Comparison of ENCODE assay signal across 27 cellular contexts in genomic region chr12:40832668-40833067, GRCh38.
"Had no signal": no experiment of that assay in that cellular context is flagged by ENCODE, and none has a peak within 500 bp of the region (broad histone marks: within the 10 kb centered on the region; RNA-seq: fewer than 3 reads in every experiment).

No MANE protein-coding gene starts in this region.

- H3K27me3 Mint-ChIP-seq: activated naive CD4-positive, alpha-beta T cell treated with anti-CD3 and anti-CD28 coated beads, Interleukin-2, amount 50 U/mL, for 24 hours; brain had no signal

- H3K4me3 ChIP-seq: cardiac muscle cell, K562 had no signal

- H3K36me3 Mint-ChIP-seq: activated naive CD4-positive, alpha-beta T cell treated with anti-CD3 and anti-CD28 coated beads, Interleukin-2, amount 50 U/mL, for 24 hours; brain; WTC11 had no signal

- DNase-seq: activated CD4-positive, alpha-beta T cell treated with anti-CD3 and anti-CD28 coated beads for 48 hours; activated CD4-positive, alpha-beta T cell treated with anti-CD3 and anti-CD28 coated beads, Interleukin-2, amount 50 U/mL, for 4 hours; activated CD4-positive, CD25-positive, alpha-beta regulatory T cell treated with anti-CD3 and anti-CD28 coated beads, Interleukin-2, amount 50 U/mL, for 72 hours; activated CD8-positive, alpha-beta memory T cell treated with anti-CD3 and anti-CD28 coated beads, Interleukin-2, amount 50 U/mL, for 48 hours; activated CD8-positive, alpha-beta T cell treated with anti-CD3 and anti-CD28 coated beads, Interleukin-2, amount 10 ng/mL, durations not matched to agents 7 days and 5 days; activated naive CD4-positive, alpha-beta T cell; activated T-cell treated with anti-CD3 and anti-CD28 coated beads, Interleukin-2, amount 50 U/mL, for 1 hour; amygdala; Karpas-422; MM.1S; NCI-H1105; NCI-H1436; NCI-H1694 treated with DMSO at 0.1 percent for 48 hours; NCI-H2029 treated with DMSO at 0.1 percent for 48 hours; NCI-H345; NCI-H510A; NCI-H526 treated with DMSO at 0.1 percent for 48 hours; NCI-H82; PC-3; SHP77 treated with DMSO at 0.1 percent for 48 hours had no signal

- H3K27ac Mint-ChIP-seq: activated CD8-positive, alpha-beta T cell treated with anti-CD3 and anti-CD28 coated beads, Interleukin-2, amount 10 ng/mL, durations not matched to agents 7 days and 5 days; activated naive CD4-positive, alpha-beta T cell treated with anti-CD3 and anti-CD28 coated beads, Interleukin-2, amount 50 U/mL, for 24 hours; brain; T-helper 1 cell treated with Interleukin-12 subunit alpha and Interleukin-12 subunit beta and Interleukin-4 antibody, amounts not matched to agents 30 μg/mL and 1 μg/mL, for 36 hours; WTC11 had no signal

- H3K9me3 Mint-ChIP-seq: activated naive CD4-positive, alpha-beta T cell treated with anti-CD3 and anti-CD28 coated beads, Interleukin-2, amount 50 U/mL, for 24 hours; T-helper 1 cell treated with Interleukin-12 subunit alpha and Interleukin-12 subunit beta and Interleukin-4 antibody, amounts not matched to agents 30 μg/mL and 1 μg/mL, for 36 hours; WTC11 had no signal

- H3K36me3 ChIP-seq: cardiac muscle cell had no signal

- H3K27ac ChIP-seq: cardiac muscle cell had no signal

- FAIRE-seq: astrocyte, K562 had no signal

- H3K4me3 Mint-ChIP-seq: activated CD8-positive, alpha-beta T cell treated with anti-CD3 and anti-CD28 coated beads, Interleukin-2, amount 10 ng/mL, durations not matched to agents 7 days and 5 days; activated naive CD4-positive, alpha-beta T cell treated with anti-CD3 and anti-CD28 coated beads, Interleukin-2, amount 50 U/mL, for 24 hours; brain; T-helper 1 cell treated with Interleukin-12 subunit alpha and Interleukin-12 subunit beta and Interleukin-4 antibody, amounts not matched to agents 30 μg/mL and 1 μg/mL, for 36 hours; WTC11 had no signal

- ATAC-seq: activated CD8-positive, alpha-beta T cell treated with anti-CD3 and anti-CD28 coated beads, Interleukin-2, amount 10 ng/mL, durations not matched to agents 7 days and 5 days; K562; PC-3; WTC11 had no signal

- H3K4me1 Mint-ChIP-seq: activated naive CD4-positive, alpha-beta T cell treated with anti-CD3 and anti-CD28 coated beads, Interleukin-2, amount 50 U/mL, for 24 hours had no signal
